ENCODE assay signal across 34 cellular contexts in genomic region chr14:28709571-28710305, GRCh38. TPM values are rescaled to one million over a fixed set of nuclear protein-coding genes. Genes with fewer than 3 reads are reported as not detected.
"Had no signal": no experiment of that assay in that cellular context is flagged by ENCODE, and none has a peak within 500 bp of the region (broad histone marks: within the 10 kb centered on the region; RNA-seq: fewer than 3 reads in every experiment).

No MANE protein-coding gene starts in this region.

- ATAC-seq: activated CD4-positive, alpha-beta T cell treated with anti-CD3 and anti-CD28 coated beads for 36 hours; activated naive CD4-positive, alpha-beta T cell treated with anti-CD3 and anti-CD28 coated beads, Interleukin-2, amount 50 U/mL, for 72 hours; activated T-helper 17 cell treated with anti-CD3 and anti-CD28 coated beads, Interleukin-2, amount 50 U/mL, for 72 hours; effector memory CD8-positive, alpha-beta T cell; left cardiac atrium; naive thymus-derived CD4-positive, alpha-beta T cell had no signal

- H3K27me3 Mint-ChIP-seq: activated B cell treated with CpG ODN at 0.5 μM for 24 hours; activated CD4-positive, alpha-beta T cell treated with anti-CD3 and anti-CD28 coated beads for 36 hours; activated T-cell treated with anti-CD3 and anti-CD28 coated beads, Interleukin-2, amount 50 U/mL, for 24 hours; activated T-helper 17 cell treated with anti-CD3 and anti-CD28 coated beads, Interleukin-2, amount 50 U/mL, for 72 hours; effector memory CD8-positive, alpha-beta T cell; naive thymus-derived CD4-positive, alpha-beta T cell had no signal

- H3K4me3 Mint-ChIP-seq: activated B cell treated with CpG ODN at 0.5 μM for 24 hours; activated CD4-positive, alpha-beta T cell treated with anti-CD3 and anti-CD28 coated beads for 36 hours; activated T-cell treated with anti-CD3 and anti-CD28 coated beads, Interleukin-2, amount 50 U/mL, for 24 hours; activated T-helper 17 cell treated with anti-CD3 and anti-CD28 coated beads, Interleukin-2, amount 50 U/mL, for 72 hours; effector memory CD8-positive, alpha-beta T cell; naive thymus-derived CD4-positive, alpha-beta T cell; neural crest cell had no signal

- H3K4me1 Mint-ChIP-seq: activated B cell treated with CpG ODN at 0.5 μM for 24 hours; activated CD4-positive, alpha-beta T cell treated with anti-CD3 and anti-CD28 coated beads for 36 hours; activated T-helper 17 cell treated with anti-CD3 and anti-CD28 coated beads, Interleukin-2, amount 50 U/mL, for 72 hours; naive thymus-derived CD4-positive, alpha-beta T cell; neural crest cell had no signal

- H3K4me3 ChIP-seq: colonic mucosa, dorsolateral prefrontal cortex, esophagus muscularis mucosa, spleen, testis, upper lobe of left lung had no signal

- H3K36me3 ChIP-seq: colonic mucosa, esophagus muscularis mucosa, spleen, upper lobe of left lung had no signal

- H3K36me3 Mint-ChIP-seq: naive thymus-derived CD4-positive, alpha-beta T cell had no signal

- DNase-seq: activated B cell treated with CpG ODN at 0.5 μM for 24 hours; activated CD4-positive, alpha-beta T cell treated with anti-CD3 and anti-CD28 coated beads for 36 hours; activated CD4-positive, alpha-beta T cell treated with anti-CD3 and anti-CD28 coated beads, Interleukin-2, amount 50 U/mL, for 4 hours; activated CD8-positive, alpha-beta memory T cell treated with anti-CD3 and anti-CD28 coated beads for 24 hours; activated CD8-positive, alpha-beta memory T cell treated with anti-CD3 and anti-CD28 coated beads, Interleukin-2, amount 50 U/mL, for 4 hours; activated T-cell treated with anti-CD3 and anti-CD28 coated beads, Interleukin-2, amount 50 U/mL, for 24 hours; aorta; colonic mucosa; dorsolateral prefrontal cortex; effector memory CD8-positive, alpha-beta T cell; hippocampal formation; islet precursor cell; left cardiac atrium; naive thymus-derived CD4-positive, alpha-beta T cell; retina; spleen; stimulated activated CD4-positive, alpha-beta T cell treated with anti-CD3 and anti-CD28 coated beads, Interleukin-4, amount 100 ng/mL, for 1 hour; stimulated activated naive CD4-positive, alpha-beta T cell; T-helper 9 cell; testis; upper lobe of left lung had no signal

- H3K4me1 ChIP-seq: colonic mucosa, esophagus muscularis mucosa, spleen, testis, upper lobe of left lung had no signal

- H3K9me3 Mint-ChIP-seq: neural crest cell had no signal

- H3K27me3 ChIP-seq: colonic mucosa, dorsolateral prefrontal cortex, esophagus muscularis mucosa, spleen, testis, upper lobe of left lung had no signal

- H3K27ac ChIP-seq: colonic mucosa, dorsolateral prefrontal cortex, esophagus muscularis mucosa, spleen, testis, upper lobe of left lung had no signal

- H3K27ac Mint-ChIP-seq: activated B cell treated with CpG ODN at 0.5 μM for 24 hours; activated CD4-positive, alpha-beta T cell treated with anti-CD3 and anti-CD28 coated beads for 36 hours; activated naive CD4-positive, alpha-beta T cell treated with anti-CD3 and anti-CD28 coated beads, Interleukin-2, amount 50 U/mL, for 72 hours; activated T-cell treated with anti-CD3 and anti-CD28 coated beads, Interleukin-2, amount 50 U/mL, for 24 hours; activated T-helper 17 cell treated with anti-CD3 and anti-CD28 coated beads, Interleukin-2, amount 50 U/mL, for 72 hours; effector memory CD8-positive, alpha-beta T cell; naive thymus-derived CD4-positive, alpha-beta T cell had no signal

- FAIRE-seq: bronchial epithelial cell, frontal cortex had no signal

- H3K9me3 ChIP-seq: colonic mucosa, testis, upper lobe of left lung had no signal

RNA-seq across cellular contexts. Expression of gene FOXG1, which starts 56.8 kb away (rescaled TPM):
- total RNA-seq: activated B cell treated with CpG ODN at 0.5 μM for 24 hours; activated CD4-positive, alpha-beta T cell treated with anti-CD3 and anti-CD28 coated beads for 36 hours; activated naive CD4-positive, alpha-beta T cell treated with anti-CD3 and anti-CD28 coated beads, Interleukin-2, amount 50 U/mL, for 72 hours; activated T-helper 17 cell treated with anti-CD3 and anti-CD28 coated beads, Interleukin-2, amount 50 U/mL, for 72 hours; aorta; bronchial epithelial cell; colonic mucosa; left cardiac atrium; liver; mesenteric fat pad; mucosa of gallbladder; naive thymus-derived CD4-positive, alpha-beta T cell; neural crest cell; omental fat pad; posterior vena cava; T-helper 1 cell treated with Interleukin-12 subunit alpha and Interleukin-12 subunit beta and Interleukin-4 antibody, amounts not matched to agents 30 ng/mL and 1 ng/mL, for 36 hours; upper lobe of left lung had no signal
- polyA plus RNA-seq: adipose tissue; aorta; liver; naive thymus-derived CD4-positive, alpha-beta T cell had no signal
